Comparison of ENCODE assay signal across 8 cellular contexts in the genomic region with DNA sequence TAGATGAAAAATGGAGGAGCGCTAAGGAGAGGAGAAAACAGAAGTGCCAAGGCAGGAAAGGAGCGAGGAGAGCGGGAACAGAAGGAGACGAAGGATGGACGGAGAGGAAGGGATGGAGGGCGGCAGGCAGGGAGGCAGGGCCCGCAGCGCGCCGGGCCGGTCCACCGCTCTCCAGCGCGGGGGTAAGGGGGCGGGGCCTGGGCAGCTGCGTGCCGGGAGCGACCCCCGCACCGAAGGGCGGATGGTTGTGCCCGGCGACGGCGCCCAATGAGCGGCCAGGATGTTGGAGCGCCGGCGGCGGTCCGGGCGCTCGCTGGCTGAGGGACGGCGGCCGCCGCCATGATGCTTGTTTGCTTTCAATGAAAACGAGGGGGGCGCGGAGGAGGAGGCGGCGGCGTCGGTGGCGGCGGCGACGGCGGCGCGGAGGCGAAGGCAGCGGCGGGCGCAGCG. TPM values are rescaled to one million over a fixed set of nuclear protein-coding genes. Genes with fewer than 3 reads are reported as not detected.
A peak's percentile ranks its signal among the peaks of the same experiment; 100 is the strongest.
DNase-seq lines count a peak whose midpoint lies in the region; ATAC-seq and TF ChIP-seq lines count a peak whose summit lies in the region.

A gene (plus strand): TSS at position 320 of the 450 bp plus-strand sequence. CDS start 34,898 bp downstream, outside the sequence.

- H3K4me3 ChIP-seq in PC-3 (ENCODE audit: low read length) (peak within 1 kb of the TSS; percentile 87), epithelial cell of proximal tubule (ENCODE audit: low read depth, low read length) (peak within 1 kb of the TSS; percentile 76)

- DNase-seq in DMS153 (lab: John Stamatoyannopoulos, UW): peak; percentile 34
- DNase-seq in PC-3: peak; percentile 86
- DNase-seq in activated T-cell treated with anti-CD3 and anti-CD28 coated beads for 48 hours (ENCODE audit: low read depth): peak; percentile 94
- peak; percentile 12 for DNase-seq in epithelial cell of proximal tubule (ENCODE audit: low read depth)
- peak; percentile 94 for DNase-seq in mucosa of gallbladder (ENCODE audit: low spot score)
- peak; percentile 92 for DNase-seq in stimulated activated CD8-positive, alpha-beta memory T cell treated with anti-CD3 and anti-CD28 coated beads, Interleukin-4, amount 100 ng/mL, for 24 hours (ENCODE audit: low read depth)

- peak within 1 kb of the TSS; percentile 84 for H2AFZ ChIP-seq in PC-3 (ENCODE audit: low read length)

- intact Hi-C loops in PC-3 (cut with micrococcal nuclease): loop anchor here (10.0 kb wide), 1 partner anchor 111 kb away; no protein-coding TSS in a partner anchor

- TF ChIP-seq CTCF in PC-3 (conservative IDR thresholded peaks at IDR 0.05; ENCODE audit: low read depth, low read length) (no peak), epithelial cell of proximal tubule (conservative IDR thresholded peaks at IDR 0.05; ENCODE audit: low read depth, low read length) (no peak)

- peaks cover 15% of the 10 kb centered on the region; the same call in 1 of the 2 replicates for H4K20me1 ChIP-seq in PC-3 (ENCODE audit: low read length)

- H3K79me2 ChIP-seq in PC-3 (ENCODE audit: low read length): peaks cover 48% of the 10 kb centered on the region

- no peaks in the 10 kb centered on the region for H3K9me2 ChIP-seq in PC-3 (replicated peaks; ENCODE audit: low read length)

- TF ChIP-seq RAD21 in Ishikawa (IDR thresholded peaks at IDR 0.05; ENCODE audit: low read depth): no peak

- H3F3A ChIP-seq in PC-3 (ENCODE audit: low read length, unreplicated experiment): no peaks in the 10 kb centered on the region

- CTCF ChIA-PET in PC-3 (lab: Charles Lee): interaction anchor here (0.6 to 0.7 kb wide), 2 partner anchors 304 to 654 kb away, joined by 3 to 4 read pairs; no protein-coding TSS in a partner anchor

- H3K27ac ChIP-seq in PC-3 (ENCODE audit: low read length): peak within 1 kb of the TSS; percentile 32; the same call in 1 of the 2 replicates

- POLR2A ChIA-PET in PC-3 (lab: Charles Lee; ENCODE audit: unreplicated experiment): no interaction called here

- H3K36me3 ChIP-seq in PC-3 (ENCODE audit: low read depth, low read length): peaks cover 5% of the 10 kb centered on the region; the same call in 1 of the 2 replicates

- H3K9me3 ChIP-seq in PC-3 (ENCODE audit: low read length): no peaks in the 10 kb centered on the region

- peak within 1 kb of the TSS; percentile 98 for H3K4me2 ChIP-seq in PC-3 (ENCODE audit: low read length)

- ATAC-seq in GM21619 (IDR thresholded peaks at IDR 0.05; ENCODE audit: unreplicated experiment): peak; percentile 89
- ATAC-seq in PC-3: peak; percentile 88

- H3K27me3 ChIP-seq in PC-3 (ENCODE audit: low read length): no peaks in the 10 kb centered on the region

- BruUV-seq in PC-3 (replicated peaks; lab: Mats Ljungman, UMichigan): no TSS peak

- TF ChIP-seq EP300 in Ishikawa (IDR thresholded peaks at IDR 0.05; ENCODE audit: borderline replicate concordance): peak; percentile 54; the same call in 1 of the 2 replicates

- H3K9ac ChIP-seq in PC-3 (ENCODE audit: low read length): peak within 1 kb of the TSS; percentile 90

- peaks cover 17% of the 10 kb centered on the region for H3K4me1 ChIP-seq in PC-3 (ENCODE audit: insufficient read depth, low read length)

TF ChIP-seq in Ishikawa, 13 proteins besides CTCF, POLR2A, EP300 and RAD21:
- TF ChIP-seq YY1 (IDR thresholded peaks at IDR 0.05; ENCODE audit: low read depth): peak; percentile 91
- peak; percentile 23; the same call in 1 of the 2 replicates for TF ChIP-seq EGR1 (IDR thresholded peaks at IDR 0.05)
- TF ChIP-seq FOXM1 (IDR thresholded peaks at IDR 0.05; ENCODE audit: borderline replicate concordance, low read depth): no peak
- TF ChIP-seq, protein P1, sequence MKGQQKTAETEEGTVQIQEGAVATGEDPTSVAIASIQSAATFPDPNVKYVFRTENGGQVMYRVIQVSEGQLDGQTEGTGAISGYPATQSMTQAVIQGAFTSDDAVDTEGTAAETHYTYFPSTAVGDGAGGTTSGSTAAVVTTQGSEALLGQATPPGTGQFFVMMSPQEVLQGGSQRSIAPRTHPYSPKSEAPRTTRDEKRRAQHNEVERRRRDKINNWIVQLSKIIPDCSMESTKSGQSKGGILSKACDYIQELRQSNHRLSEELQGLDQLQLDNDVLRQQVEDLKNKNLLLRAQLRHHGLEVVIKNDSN (IDR thresholded peaks at IDR 0.05): no peak
- TF ChIP-seq TEAD4 (IDR thresholded peaks at IDR 0.05): peak; percentile 58; the same call in 1 of the 2 replicates
- TF ChIP-seq TAF1 (IDR thresholded peaks at IDR 0.05; ENCODE audit: low read depth): peak; percentile 51; the same call in 1 of the 2 replicates
- no peak for TF ChIP-seq ZBTB7A (IDR thresholded peaks at IDR 0.05; ENCODE audit: low read depth)
- TF ChIP-seq NFIC (IDR thresholded peaks at IDR 0.05): no peak
- TF ChIP-seq, protein P2, sequence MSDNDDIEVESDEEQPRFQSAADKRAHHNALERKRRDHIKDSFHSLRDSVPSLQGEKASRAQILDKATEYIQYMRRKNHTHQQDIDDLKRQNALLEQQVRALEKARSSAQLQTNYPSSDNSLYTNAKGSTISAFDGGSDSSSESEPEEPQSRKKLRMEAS (IDR thresholded peaks at IDR 0.05): peak; percentile 87
- TF ChIP-seq, protein P3, sequence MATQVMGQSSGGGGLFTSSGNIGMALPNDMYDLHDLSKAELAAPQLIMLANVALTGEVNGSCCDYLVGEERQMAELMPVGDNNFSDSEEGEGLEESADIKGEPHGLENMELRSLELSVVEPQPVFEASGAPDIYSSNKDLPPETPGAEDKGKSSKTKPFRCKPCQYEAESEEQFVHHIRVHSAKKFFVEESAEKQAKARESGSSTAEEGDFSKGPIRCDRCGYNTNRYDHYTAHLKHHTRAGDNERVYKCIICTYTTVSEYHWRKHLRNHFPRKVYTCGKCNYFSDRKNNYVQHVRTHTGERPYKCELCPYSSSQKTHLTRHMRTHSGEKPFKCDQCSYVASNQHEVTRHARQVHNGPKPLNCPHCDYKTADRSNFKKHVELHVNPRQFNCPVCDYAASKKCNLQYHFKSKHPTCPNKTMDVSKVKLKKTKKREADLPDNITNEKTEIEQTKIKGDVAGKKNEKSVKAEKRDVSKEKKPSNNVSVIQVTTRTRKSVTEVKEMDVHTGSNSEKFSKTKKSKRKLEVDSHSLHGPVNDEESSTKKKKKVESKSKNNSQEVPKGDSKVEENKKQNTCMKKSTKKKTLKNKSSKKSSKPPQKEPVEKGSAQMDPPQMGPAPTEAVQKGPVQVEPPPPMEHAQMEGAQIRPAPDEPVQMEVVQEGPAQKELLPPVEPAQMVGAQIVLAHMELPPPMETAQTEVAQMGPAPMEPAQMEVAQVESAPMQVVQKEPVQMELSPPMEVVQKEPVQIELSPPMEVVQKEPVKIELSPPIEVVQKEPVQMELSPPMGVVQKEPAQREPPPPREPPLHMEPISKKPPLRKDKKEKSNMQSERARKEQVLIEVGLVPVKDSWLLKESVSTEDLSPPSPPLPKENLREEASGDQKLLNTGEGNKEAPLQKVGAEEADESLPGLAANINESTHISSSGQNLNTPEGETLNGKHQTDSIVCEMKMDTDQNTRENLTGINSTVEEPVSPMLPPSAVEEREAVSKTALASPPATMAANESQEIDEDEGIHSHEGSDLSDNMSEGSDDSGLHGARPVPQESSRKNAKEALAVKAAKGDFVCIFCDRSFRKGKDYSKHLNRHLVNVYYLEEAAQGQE (IDR thresholded peaks at IDR 0.05; ENCODE audit: low read depth): no peak
- peak; percentile 19; the same call in 1 of the 2 replicates for TF ChIP-seq CREB1 (IDR thresholded peaks at IDR 0.05; ENCODE audit: low read depth)

RNA-seq across cellular contexts. Expression of the gene that starts here (rescaled TPM):
- total RNA-seq in PC-3 (2014; rRNA removed) (10.6 and 12.6 TPM in 2 replicates), epithelial cell of proximal tubule (10.0 and 10.6 TPM in 2 replicates), mucosa of gallbladder (23.8 TPM)

Comparison
In these comparisons a context has a peak if more than half of its experiments do, and no peak if none do; other contexts are left out.
1. Peak in every context shown above with its lines: DNase-seq, ATAC-seq, H3K4me3 ChIP-seq and H3K27ac ChIP-seq.
2. DNase-seq: peak in every context shown above with its lines; median percentile 94 in activated T-cell treated with anti-CD3 and anti-CD28 coated beads for 48 hours; 94 in mucosa of gallbladder; 92 in stimulated activated CD8-positive, alpha-beta memory T cell treated with anti-CD3 and anti-CD28 coated beads, Interleukin-4, amount 100 ng/mL, for 24 hours; 86 in PC-3; 34 in DMS153; 12 in epithelial cell of proximal tubule.